In the genomic region with DNA sequence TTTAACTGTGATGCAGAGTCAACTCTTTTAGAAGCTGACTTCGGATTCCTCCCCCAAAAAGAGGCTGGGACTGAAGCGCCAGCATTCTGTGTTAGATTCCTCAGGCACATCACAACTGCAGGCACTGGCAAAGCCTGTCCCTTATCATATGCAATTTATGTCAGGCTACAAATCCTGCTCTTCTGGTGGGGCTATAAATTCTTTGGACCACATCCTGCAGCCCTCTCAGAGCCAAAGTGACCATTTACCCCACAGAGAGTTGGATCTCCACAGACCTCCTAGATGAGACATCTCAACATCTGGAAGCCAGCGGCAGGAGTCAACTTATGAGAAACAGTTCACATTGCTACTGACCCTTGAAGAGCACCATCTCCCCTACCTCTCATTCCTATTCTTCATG, we compare ENCODE assay signal across 25 cellular contexts.
DNase-seq lines count a peak whose midpoint lies in the region; ATAC-seq and TF ChIP-seq lines count a peak whose summit lies in the region.
"Had no signal": no experiment of that assay in that cellular context is flagged by ENCODE, and none has a peak within 500 bp of the region (broad histone marks: within the 10 kb centered on the region; RNA-seq: fewer than 3 reads in every experiment).

No MANE protein-coding gene starts in this region.

- peak; percentile 44 for DNase-seq in BJ (ENCODE audit: low read depth)
- DNase-seq in foreskin fibroblast, result peak; percentile 42 to 64
- DNase-seq in sciatic nerve (ENCODE audit: low spot score), result no peak
- no peak for DNase-seq in D341Med (ENCODE audit: low spot score)
- no peak for DNase-seq in NCI-H226
- DNase-seq in COLO668 (lab: John Stamatoyannopoulos, UW; ENCODE audit: unreplicated experiment), result no peak
- no peak for DNase-seq in NCI-H510A treated with DMSO at 0.1 percent for 48 hours (lab: John Stamatoyannopoulos, UW)
- DNase-seq: activated CD4-positive, alpha-beta T cell treated with anti-CD3 and anti-CD28 coated beads for 48 hours; activated naive CD4-positive, alpha-beta T cell treated with anti-CD3 and anti-CD28 coated beads, Interleukin-2, amount 50 U/mL, for 16 hours; amygdala; CD8-positive, alpha-beta T cell; H7; Kasumi-1; naive thymus-derived CD8-positive, alpha-beta T cell; NCI-H1417; NCI-H2081 treated with DMSO at 0.1 percent for 48 hours; NCI-H446 treated with DMSO at 0.1 percent for 48 hours; occipital lobe; stimulated activated naive CD8-positive, alpha-beta T cell treated with anti-CD3 and anti-CD28 coated beads, Interleukin-15, Interleukin-2, amounts not matched to agents 100 U/mL and 50 U/mL, for 24 hours; T-cell; testis had no signal

- ATAC-seq in SK-N-SH treated with all-trans-retinoic acid at 6 μM for 48 hours (peak; percentile 10; the same call in 1 of the 3 replicates), sciatic nerve (peak; percentile 27)
- ATAC-seq: A549; activated T-helper 17 cell treated with anti-CD3 and anti-CD28 coated beads, Interleukin-2, amount 50 U/mL, for 72 hours; CD8-positive, alpha-beta T cell; naive thymus-derived CD8-positive, alpha-beta T cell; stimulated activated naive CD8-positive, alpha-beta T cell treated with anti-CD3 and anti-CD28 coated beads, Interleukin-15, Interleukin-2, amounts not matched to agents 100 U/mL and 50 U/mL, for 24 hours; T-cell had no signal

- no peaks in the 10 kb centered on the region for H3K27me3 ChIP-seq in BJ (ENCODE audit: control insufficient read depth, insufficient read depth, low read length)
- H3K27me3 ChIP-seq: SJSA1, testis had no signal

- CTCF ChIA-PET in BJ (lab: Yijun Ruan, JAX), result interaction anchor here (0.8 to 1.1 kb wide), 2 partner anchors 22 to 35 kb away, joined by 3 read pairs; no protein-coding TSS in a partner anchor

- H3K36me3 ChIP-seq in BJ (ENCODE audit: control insufficient read depth, insufficient read depth, low read length), result no peaks in the 10 kb centered on the region; the same call in 1 of the 2 replicates

- TF ChIP-seq CTCF in BJ (IDR thresholded peaks at IDR 0.05; ENCODE audit: insufficient read depth, low read depth, low read length), result no peak
- TF ChIP-seq CTCF in foreskin fibroblast (IDR thresholded peaks at IDR 0.05; ENCODE audit: low read depth, low read length), result no peak

- POLR2A ChIA-PET in BJ (lab: Charles Lee), result no interaction called here

- intact Hi-C loops in sciatic nerve (cut with DNase I), result no loop called here

- H3K4me3 ChIP-seq in BJ (ENCODE audit: low read depth, low read length) (no peak overlapping the region), foreskin fibroblast (ENCODE audit: low read depth in 1 of 2, low read length in 2 of 2) (no peak overlapping the region)
- H3K4me3 ChIP-seq: A549, SJSA1, testis had no signal

TF ChIP-seq in SK-N-SH treated with all-trans-retinoic acid at 6 μM for 48 hours, 23 proteins besides CTCF, POLR2A, EP300 and RAD21:
- TF ChIP-seq RARB (CRISPR knock-in tag; IDR thresholded peaks at IDR 0.05), result no peak
- no peak for TF ChIP-seq ZNF8 (CRISPR knock-in tag; IDR thresholded peaks at IDR 0.05)
- no peak for TF ChIP-seq TCF4 (CRISPR knock-in tag; IDR thresholded peaks at IDR 0.05; ENCODE audit: borderline replicate concordance)
- TF ChIP-seq, protein P1, sequence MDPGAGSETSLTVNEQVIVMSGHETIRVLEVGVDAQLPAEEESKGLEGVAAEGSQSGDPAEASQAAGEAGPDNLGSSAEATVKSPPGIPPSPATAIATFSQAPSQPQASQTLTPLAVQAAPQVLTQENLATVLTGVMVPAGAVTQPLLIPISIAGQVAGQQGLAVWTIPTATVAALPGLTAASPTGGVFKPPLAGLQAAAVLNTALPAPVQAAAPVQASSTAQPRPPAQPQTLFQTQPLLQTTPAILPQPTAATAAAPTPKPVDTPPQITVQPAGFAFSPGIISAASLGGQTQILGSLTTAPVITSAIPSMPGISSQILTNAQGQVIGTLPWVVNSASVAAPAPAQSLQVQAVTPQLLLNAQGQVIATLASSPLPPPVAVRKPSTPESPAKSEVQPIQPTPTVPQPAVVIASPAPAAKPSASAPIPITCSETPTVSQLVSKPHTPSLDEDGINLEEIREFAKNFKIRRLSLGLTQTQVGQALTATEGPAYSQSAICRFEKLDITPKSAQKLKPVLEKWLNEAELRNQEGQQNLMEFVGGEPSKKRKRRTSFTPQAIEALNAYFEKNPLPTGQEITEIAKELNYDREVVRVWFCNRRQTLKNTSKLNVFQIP (CRISPR knock-in tag; IDR thresholded peaks at IDR 0.05; ENCODE audit: borderline replicate concordance, low read depth), result no peak
- TF ChIP-seq SNAI2 (CRISPR knock-in tag; IDR thresholded peaks at IDR 0.05), result no peak
- no peak for TF ChIP-seq ZFP30 (CRISPR knock-in tag; IDR thresholded peaks at IDR 0.05)
- no peak for TF ChIP-seq CREB5 (CRISPR knock-in tag; IDR thresholded peaks at IDR 0.05; ENCODE audit: low read depth)
- no peak for TF ChIP-seq TOX (CRISPR knock-in tag; IDR thresholded peaks at IDR 0.05; ENCODE audit: borderline replicate concordance)
- TF ChIP-seq ZC3H10 (CRISPR knock-in tag; IDR thresholded peaks at IDR 0.05), result no peak
- TF ChIP-seq TSHZ2 (CRISPR knock-in tag; IDR thresholded peaks at IDR 0.05), result no peak
- TF ChIP-seq ZNF565 (CRISPR knock-in tag; conservative IDR thresholded peaks at IDR 0.05; ENCODE audit: low read depth), result no peak
- no peak for TF ChIP-seq BACH2 (CRISPR knock-in tag; IDR thresholded peaks at IDR 0.05; ENCODE audit: borderline replicate concordance)
- TF ChIP-seq, protein P2, sequence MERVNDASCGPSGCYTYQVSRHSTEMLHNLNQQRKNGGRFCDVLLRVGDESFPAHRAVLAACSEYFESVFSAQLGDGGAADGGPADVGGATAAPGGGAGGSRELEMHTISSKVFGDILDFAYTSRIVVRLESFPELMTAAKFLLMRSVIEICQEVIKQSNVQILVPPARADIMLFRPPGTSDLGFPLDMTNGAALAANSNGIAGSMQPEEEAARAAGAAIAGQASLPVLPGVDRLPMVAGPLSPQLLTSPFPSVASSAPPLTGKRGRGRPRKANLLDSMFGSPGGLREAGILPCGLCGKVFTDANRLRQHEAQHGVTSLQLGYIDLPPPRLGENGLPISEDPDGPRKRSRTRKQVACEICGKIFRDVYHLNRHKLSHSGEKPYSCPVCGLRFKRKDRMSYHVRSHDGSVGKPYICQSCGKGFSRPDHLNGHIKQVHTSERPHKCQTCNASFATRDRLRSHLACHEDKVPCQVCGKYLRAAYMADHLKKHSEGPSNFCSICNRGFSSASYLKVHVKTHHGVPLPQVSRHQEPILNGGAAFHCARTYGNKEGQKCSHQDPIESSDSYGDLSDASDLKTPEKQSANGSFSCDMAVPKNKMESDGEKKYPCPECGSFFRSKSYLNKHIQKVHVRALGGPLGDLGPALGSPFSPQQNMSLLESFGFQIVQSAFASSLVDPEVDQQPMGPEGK (CRISPR knock-in tag; IDR thresholded peaks at IDR 0.05; ENCODE audit: borderline replicate concordance), result no peak

Comparison
In these comparisons a context has a peak if more than half of its experiments do, and no peak if none do; other contexts are left out.
1. DNase-seq: peak in BJ (single experiment) and foreskin fibroblast (2 of 2); none in sciatic nerve (single experiment), D341Med (single experiment), NCI-H226 (single experiment), COLO668 (single experiment) and NCI-H510A treated with DMSO at 0.1 percent for 48 hours (single experiment).